1 cellular context compared by ENCODE assay signal in genomic region chr7:98852826-98853225, GRCh38.
TF ChIP-seq lines count a peak whose summit lies in the region.

No MANE protein-coding gene starts in this region.

TF ChIP-seq in K562, 482 proteins besides CTCF, POLR2A, EP300 and RAD21 (continued from another document):
- TF ChIP-seq RBM25 (IDR thresholded peaks at IDR 0.05; ENCODE audit: low read depth, low read length, severe bottlenecking) = peak; percentile 22
- TF ChIP-seq KDM5B (IDR thresholded peaks at IDR 0.05; ENCODE audit: insufficient replicate concordance, low read depth, low read length) = no peak
- TF ChIP-seq ZNF165 (CRISPR knock-in tag; IDR thresholded peaks at IDR 0.05; ENCODE audit: borderline replicate concordance) = no peak
- no peak for TF ChIP-seq SMAD4 (CRISPR knock-in tag; conservative IDR thresholded peaks at IDR 0.05)
- no peak for TF ChIP-seq ZNF449 (CRISPR knock-in tag; IDR thresholded peaks at IDR 0.05)
- TF ChIP-seq HSF4 (CRISPR knock-in tag; IDR thresholded peaks at IDR 0.05; ENCODE audit: borderline replicate concordance) = no peak
- TF ChIP-seq COPS2 (conservative IDR thresholded peaks at IDR 0.05) = no peak
- TF ChIP-seq ZFP36 (IDR thresholded peaks at IDR 0.05; ENCODE audit: low read depth, low read length, partially characterized antibody) = peak; percentile 89
- TF ChIP-seq CEBPG (CRISPR knock-in tag; IDR thresholded peaks at IDR 0.05) = no peak
- TF ChIP-seq CEBPG (tag; conservative IDR thresholded peaks at IDR 0.05 in 1 of 2, IDR thresholded peaks at IDR 0.05 in 1 of 2) = no peak
- no peak for TF ChIP-seq USF1 (CRISPR knock-in tag; IDR thresholded peaks at IDR 0.05)
- TF ChIP-seq REST (CRISPR knock-in tag; IDR thresholded peaks at IDR 0.05; ENCODE audit: low read depth) = no peak
- no peak for TF ChIP-seq TRIM25 (IDR thresholded peaks at IDR 0.05; ENCODE audit: borderline replicate concordance)
- TF ChIP-seq ZNF232 (CRISPR knock-in tag; IDR thresholded peaks at IDR 0.05) = no peak
